In genomic region chr4:8765084-8765483, GRCh38 we compare ENCODE assay signal across 18 cellular contexts.
"Had no signal": no experiment of that assay in that cellular context is flagged by ENCODE, and none has a peak within 500 bp of the region (broad histone marks: within the 10 kb centered on the region; RNA-seq: fewer than 3 reads in every experiment).

No MANE protein-coding gene starts in this region.

- H3K27me3 Mint-ChIP-seq: activated CD4-positive, alpha-beta T cell treated with anti-CD3 and anti-CD28 coated beads, Interleukin-2, amount 10 ng/mL, durations not matched to agents 7 days and 5 days had no signal

- H3K36me3 ChIP-seq: gastrocnemius medialis, upper lobe of left lung had no signal

- H3K4me3 ChIP-seq: dorsolateral prefrontal cortex, gastrocnemius medialis, skin epidermis, upper lobe of left lung had no signal

- H3K9me3 ChIP-seq: gastrocnemius medialis, upper lobe of left lung had no signal

- H3K4me1 Mint-ChIP-seq: activated CD4-positive, alpha-beta T cell treated with anti-CD3 and anti-CD28 coated beads, Interleukin-2, amount 10 ng/mL, durations not matched to agents 7 days and 5 days had no signal

- DNase-seq: activated CD4-positive, alpha-beta T cell treated with anti-CD3 and anti-CD28 coated beads, Interleukin-2, amount 10 ng/mL, durations not matched to agents 7 days and 5 days; activated CD4-positive, CD25-positive, alpha-beta regulatory T cell; activated CD8-positive, alpha-beta memory T cell treated with anti-CD3 and anti-CD28 coated beads for 24 hours; activated naive CD4-positive, alpha-beta T cell treated with Interleukin-2 at 50 U/mL for 16 hours; erythroblast; mesendoderm; stimulated activated CD4-positive, alpha-beta T cell treated with anti-CD3 and anti-CD28 coated beads, Interleukin-4, amount 100 ng/mL, for 4 hours; stimulated activated CD8-positive, alpha-beta memory T cell treated with anti-CD3 and anti-CD28 coated beads, Interleukin-4, amount 100 ng/mL, for 48 hours; stimulated activated naive CD8-positive, alpha-beta T cell treated with anti-CD3 and anti-CD28 coated beads, Interleukin-15, Interleukin-2, amounts not matched to agents 100 U/mL and 50 U/mL, for 24 hours had no signal

- ATAC-seq: gastrocnemius medialis; stimulated activated naive CD8-positive, alpha-beta T cell treated with anti-CD3 and anti-CD28 coated beads, Interleukin-15, Interleukin-2, amounts not matched to agents 100 U/mL and 50 U/mL, for 24 hours had no signal

- FAIRE-seq: astrocyte, bronchial epithelial cell, keratinocyte had no signal

- H3K27ac ChIP-seq: dorsolateral prefrontal cortex, gastrocnemius medialis, parathyroid adenoma, skin epidermis, upper lobe of left lung had no signal

- H3K27ac Mint-ChIP-seq: activated CD4-positive, alpha-beta T cell treated with anti-CD3 and anti-CD28 coated beads, Interleukin-2, amount 10 ng/mL, durations not matched to agents 7 days and 5 days; T-helper 2 cell treated with Interferon-gamma antibody and Interleukin-4, amounts not matched to agents 5 μg/mL and 100 μg/mL, for 36 hours had no signal

- H3K9me3 Mint-ChIP-seq: activated CD4-positive, alpha-beta T cell treated with anti-CD3 and anti-CD28 coated beads, Interleukin-2, amount 10 ng/mL, durations not matched to agents 7 days and 5 days; T-helper 2 cell treated with Interferon-gamma antibody and Interleukin-4, amounts not matched to agents 5 μg/mL and 100 μg/mL, for 36 hours had no signal

- H3K4me1 ChIP-seq: gastrocnemius medialis, parathyroid adenoma, upper lobe of left lung had no signal

- H3K27me3 ChIP-seq: upper lobe of left lung had no signal

- H3K4me3 Mint-ChIP-seq: activated CD4-positive, alpha-beta T cell treated with anti-CD3 and anti-CD28 coated beads, Interleukin-2, amount 10 ng/mL, durations not matched to agents 7 days and 5 days; T-helper 2 cell treated with Interferon-gamma antibody and Interleukin-4, amounts not matched to agents 5 μg/mL and 100 μg/mL, for 36 hours had no signal
